Comparison of ENCODE assay signal across 8 cellular contexts in the genomic region with DNA sequence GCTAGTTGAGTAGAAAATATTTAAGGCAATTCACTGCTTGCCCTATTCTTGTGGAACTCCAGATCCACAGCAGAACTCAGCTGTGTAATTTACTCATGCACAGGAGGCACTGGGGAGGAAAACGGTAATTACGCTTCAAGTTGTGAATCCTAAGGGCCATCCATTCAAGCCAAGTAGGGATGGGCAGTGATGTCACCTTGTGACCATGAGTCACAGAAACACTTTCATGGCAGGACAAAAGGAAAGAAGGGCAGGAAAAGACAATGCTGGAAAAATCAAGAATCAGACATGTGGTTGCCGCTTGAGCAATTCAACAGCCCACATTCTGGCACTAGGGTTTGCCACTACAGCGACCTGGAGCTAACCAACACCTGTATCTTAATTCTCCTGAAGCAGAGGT. TPM values are rescaled to one million over a fixed set of nuclear protein-coding genes. Genes with fewer than 3 reads are reported as not detected.
A peak's percentile ranks its signal among the peaks of the same experiment; 100 is the strongest.
DNase-seq lines count a peak whose midpoint lies in the region; ATAC-seq and TF ChIP-seq lines count a peak whose summit lies in the region.

No MANE protein-coding gene starts in this region.

- H3K36me3 Mint-ChIP-seq in activated T-cell treated with anti-CD3 and anti-CD28 coated beads, Interleukin-2, amount 50 U/mL, for 4 hours (ENCODE audit: insufficient read depth): peaks cover 10% of the 10 kb centered on the region
- peaks cover 12% of the 10 kb centered on the region for H3K36me3 Mint-ChIP-seq in stimulated activated effector memory CD8-positive, alpha-beta T cell treated with anti-CD3 and anti-CD28 coated beads, Interleukin-12 subunit alpha, Interleukin-12 subunit beta, amount 100 ng/mL, for 72 hours

- H3K4me3 ChIP-seq in SJCRH30 (peak overlapping the region; percentile 88), fibroblast of mammary gland (ENCODE audit: control insufficient read depth, low read depth, low read length) (peak overlapping the region; percentile 93)

- no peaks in the 10 kb centered on the region for H3K9me3 ChIP-seq in SJCRH30 (replicated peaks)

- peak overlapping the region; percentile 60 for H3K4me3 Mint-ChIP-seq in activated T-cell treated with anti-CD3 and anti-CD28 coated beads, Interleukin-2, amount 50 U/mL, for 4 hours
- H3K4me3 Mint-ChIP-seq in stimulated activated effector memory CD8-positive, alpha-beta T cell treated with anti-CD3 and anti-CD28 coated beads, Interleukin-12 subunit alpha, Interleukin-12 subunit beta, amount 100 ng/mL, for 72 hours: peak overlapping the region; percentile 98

- peaks cover 8% of the 10 kb centered on the region for H3K4me1 ChIP-seq in SJCRH30

- H3K27ac Mint-ChIP-seq in stimulated activated effector memory CD8-positive, alpha-beta T cell treated with anti-CD3 and anti-CD28 coated beads, Interleukin-12 subunit alpha, Interleukin-12 subunit beta, amount 100 ng/mL, for 72 hours: no peak overlapping the region

- peaks cover 6% of the 10 kb centered on the region for H3K27me3 Mint-ChIP-seq in activated T-cell treated with anti-CD3 and anti-CD28 coated beads, Interleukin-2, amount 50 U/mL, for 4 hours (ENCODE audit: low read depth)

- no peak for DNase-seq in activated T-cell treated with anti-CD3 and anti-CD28 coated beads, Interleukin-2, amount 50 U/mL, for 4 hours
- no peak for DNase-seq in activated T-cell treated with anti-CD3 and anti-CD28 coated beads, Interleukin-2, amount 50 U/mL, for 1 hour
- DNase-seq in SJCRH30: no peak
- peak; percentile 69 for DNase-seq in fibroblast of mammary gland (ENCODE audit: low read depth)
- DNase-seq in stimulated activated effector memory CD8-positive, alpha-beta T cell treated with anti-CD3 and anti-CD28 coated beads, Interleukin-12 subunit alpha, Interleukin-12 subunit beta, amount 100 ng/mL, for 72 hours (ENCODE audit: low spot score in 2 of 2): no peak
- no peak for DNase-seq in NCI-H524 treated with DMSO at 0.1 percent for 48 hours (lab: John Stamatoyannopoulos, UW)

- H3K27me3 ChIP-seq in SJCRH30: no peaks in the 10 kb centered on the region

- no peak for ATAC-seq in activated T-cell treated with anti-CD3 and anti-CD28 coated beads, Interleukin-2, amount 50 U/mL, for 4 hours
- no peak for ATAC-seq in stimulated activated effector memory CD8-positive, alpha-beta T cell treated with anti-CD3 and anti-CD28 coated beads, Interleukin-12 subunit alpha, Interleukin-12 subunit beta, amount 100 ng/mL, for 72 hours
- ATAC-seq in GM21367 (IDR thresholded peaks at IDR 0.05; ENCODE audit: unreplicated experiment): no peak
- ATAC-seq in GM18907 (IDR thresholded peaks at IDR 0.05; ENCODE audit: unreplicated experiment): no peak

- H3K4me1 Mint-ChIP-seq in activated T-cell treated with anti-CD3 and anti-CD28 coated beads, Interleukin-2, amount 50 U/mL, for 4 hours (ENCODE audit: low read depth): peaks cover 43% of the 10 kb centered on the region
- peaks cover 32% of the 10 kb centered on the region for H3K4me1 Mint-ChIP-seq in stimulated activated effector memory CD8-positive, alpha-beta T cell treated with anti-CD3 and anti-CD28 coated beads, Interleukin-12 subunit alpha, Interleukin-12 subunit beta, amount 100 ng/mL, for 72 hours

- H3K36me3 ChIP-seq in SJCRH30: peaks cover 9% of the 10 kb centered on the region; the same call in 1 of the 2 replicates

- H3K27ac ChIP-seq in SJCRH30: no peak overlapping the region

- TF ChIP-seq CTCF in fibroblast of mammary gland (conservative IDR thresholded peaks at IDR 0.05; ENCODE audit: control insufficient read depth, insufficient read depth, low read depth, low read length): no peak

- no peaks in the 10 kb centered on the region for H3K9me3 Mint-ChIP-seq in activated T-cell treated with anti-CD3 and anti-CD28 coated beads, Interleukin-2, amount 50 U/mL, for 4 hours
- H3K9me3 Mint-ChIP-seq in stimulated activated effector memory CD8-positive, alpha-beta T cell treated with anti-CD3 and anti-CD28 coated beads, Interleukin-12 subunit alpha, Interleukin-12 subunit beta, amount 100 ng/mL, for 72 hours: no peaks in the 10 kb centered on the region

RNA-seq across cellular contexts. Expression of a gene that starts 1.4 kb away (rescaled TPM):
- 10 to 100 TPM; 10.1 to 12.9 (median 10.2) TPM for total RNA-seq in activated T-cell treated with anti-CD3 and anti-CD28 coated beads, Interleukin-2, amount 50 U/mL, for 4 hours
- total RNA-seq in SJCRH30 (2014; rRNA removed; shearing (Covaris generic)): 69.2 and 75.6 TPM in 2 replicates
